Comparison of ENCODE assay signal across 1 cellular context in the genomic region with DNA sequence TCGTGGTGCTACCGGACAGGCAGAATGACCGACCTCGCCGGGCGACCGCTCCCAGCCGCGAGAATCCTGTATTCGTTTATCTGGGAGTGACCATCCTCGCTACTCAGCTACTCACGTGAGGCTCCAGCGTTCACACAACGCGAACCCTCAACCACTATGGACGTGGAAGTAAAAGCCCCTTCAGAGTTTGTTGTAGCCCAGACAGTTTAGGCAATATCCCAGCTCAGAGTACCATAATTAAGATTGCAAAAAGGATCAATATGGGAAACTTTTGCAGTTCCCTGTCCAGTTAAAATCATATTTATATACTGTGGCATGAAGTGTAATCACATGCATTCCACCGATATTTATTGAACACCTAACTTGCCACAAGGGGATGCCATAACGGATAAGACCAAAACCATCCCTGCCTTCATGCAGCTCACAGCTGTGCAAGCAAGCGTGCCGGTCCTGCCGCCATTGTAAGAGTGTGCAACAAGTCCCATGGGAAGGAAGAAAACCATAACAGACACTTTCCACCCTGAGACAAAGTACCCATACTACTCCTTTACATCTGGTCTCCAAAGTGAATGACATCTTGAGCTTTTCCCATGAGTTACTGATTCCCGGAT.
TF ChIP-seq lines count a peak whose summit lies in the region.

No MANE protein-coding gene starts in this region.

TF ChIP-seq in HCT116, 20 proteins besides CTCF, POLR2A, EP300 and RAD21:
- TF ChIP-seq, protein P1, sequence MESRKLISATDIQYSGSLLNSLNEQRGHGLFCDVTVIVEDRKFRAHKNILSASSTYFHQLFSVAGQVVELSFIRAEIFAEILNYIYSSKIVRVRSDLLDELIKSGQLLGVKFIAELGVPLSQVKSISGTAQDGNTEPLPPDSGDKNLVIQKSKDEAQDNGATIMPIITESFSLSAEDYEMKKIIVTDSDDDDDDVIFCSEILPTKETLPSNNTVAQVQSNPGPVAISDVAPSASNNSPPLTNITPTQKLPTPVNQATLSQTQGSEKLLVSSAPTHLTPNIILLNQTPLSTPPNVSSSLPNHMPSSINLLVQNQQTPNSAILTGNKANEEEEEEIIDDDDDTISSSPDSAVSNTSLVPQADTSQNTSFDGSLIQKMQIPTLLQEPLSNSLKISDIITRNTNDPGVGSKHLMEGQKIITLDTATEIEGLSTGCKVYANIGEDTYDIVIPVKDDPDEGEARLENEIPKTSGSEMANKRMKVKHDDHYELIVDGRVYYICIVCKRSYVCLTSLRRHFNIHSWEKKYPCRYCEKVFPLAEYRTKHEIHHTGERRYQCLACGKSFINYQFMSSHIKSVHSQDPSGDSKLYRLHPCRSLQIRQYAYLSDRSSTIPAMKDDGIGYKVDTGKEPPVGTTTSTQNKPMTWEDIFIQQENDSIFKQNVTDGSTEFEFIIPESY (IDR thresholded peaks at IDR 0.05; ENCODE audit: extremely low read depth, insufficient replicate concordance, low read length) = no peak
- TF ChIP-seq POLR2AphosphoS5 (IDR thresholded peaks at IDR 0.05; ENCODE audit: low read depth, low read length) = no peak
- TF ChIP-seq SIN3A (IDR thresholded peaks at IDR 0.05; ENCODE audit: low read depth) = no peak
- TF ChIP-seq EGR1 (IDR thresholded peaks at IDR 0.05; ENCODE audit: low read depth) = no peak
- no peak for TF ChIP-seq FOSL1 (IDR thresholded peaks at IDR 0.05; ENCODE audit: low read depth)
- no peak for TF ChIP-seq ELF1 (IDR thresholded peaks at IDR 0.05; ENCODE audit: borderline replicate concordance, low read depth)
- no peak for TF ChIP-seq EZH2 (IDR thresholded peaks at IDR 0.05)
- no peak for TF ChIP-seq JUND (IDR thresholded peaks at IDR 0.05)
- TF ChIP-seq, protein P2, sequence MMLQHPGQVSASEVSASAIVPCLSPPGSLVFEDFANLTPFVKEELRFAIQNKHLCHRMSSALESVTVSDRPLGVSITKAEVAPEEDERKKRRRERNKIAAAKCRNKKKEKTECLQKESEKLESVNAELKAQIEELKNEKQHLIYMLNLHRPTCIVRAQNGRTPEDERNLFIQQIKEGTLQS (IDR thresholded peaks at IDR 0.05) = no peak
- TF ChIP-seq YY1 (IDR thresholded peaks at IDR 0.05; ENCODE audit: extremely low read depth, insufficient replicate concordance, low read depth, low read length) = no peak
- no peak for TF ChIP-seq ZFX (IDR thresholded peaks at IDR 0.05)
- TF ChIP-seq SRF (IDR thresholded peaks at IDR 0.05; ENCODE audit: low read depth) = no peak
- no peak for TF ChIP-seq CEBPB (IDR thresholded peaks at IDR 0.05; ENCODE audit: low read depth)
- TF ChIP-seq, protein P3, sequence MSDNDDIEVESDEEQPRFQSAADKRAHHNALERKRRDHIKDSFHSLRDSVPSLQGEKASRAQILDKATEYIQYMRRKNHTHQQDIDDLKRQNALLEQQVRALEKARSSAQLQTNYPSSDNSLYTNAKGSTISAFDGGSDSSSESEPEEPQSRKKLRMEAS (IDR thresholded peaks at IDR 0.05) = no peak
- TF ChIP-seq ZNF274 (IDR thresholded peaks at IDR 0.05; ENCODE audit: low read depth, low read length) = no peak
- TF ChIP-seq TCF7L2 (IDR thresholded peaks at IDR 0.05; ENCODE audit: borderline replicate concordance, extremely low read depth, insufficient read depth, insufficient read length) = no peak
- no peak for TF ChIP-seq SP1 (IDR thresholded peaks at IDR 0.05; ENCODE audit: low read depth)
- TF ChIP-seq, protein P4, sequence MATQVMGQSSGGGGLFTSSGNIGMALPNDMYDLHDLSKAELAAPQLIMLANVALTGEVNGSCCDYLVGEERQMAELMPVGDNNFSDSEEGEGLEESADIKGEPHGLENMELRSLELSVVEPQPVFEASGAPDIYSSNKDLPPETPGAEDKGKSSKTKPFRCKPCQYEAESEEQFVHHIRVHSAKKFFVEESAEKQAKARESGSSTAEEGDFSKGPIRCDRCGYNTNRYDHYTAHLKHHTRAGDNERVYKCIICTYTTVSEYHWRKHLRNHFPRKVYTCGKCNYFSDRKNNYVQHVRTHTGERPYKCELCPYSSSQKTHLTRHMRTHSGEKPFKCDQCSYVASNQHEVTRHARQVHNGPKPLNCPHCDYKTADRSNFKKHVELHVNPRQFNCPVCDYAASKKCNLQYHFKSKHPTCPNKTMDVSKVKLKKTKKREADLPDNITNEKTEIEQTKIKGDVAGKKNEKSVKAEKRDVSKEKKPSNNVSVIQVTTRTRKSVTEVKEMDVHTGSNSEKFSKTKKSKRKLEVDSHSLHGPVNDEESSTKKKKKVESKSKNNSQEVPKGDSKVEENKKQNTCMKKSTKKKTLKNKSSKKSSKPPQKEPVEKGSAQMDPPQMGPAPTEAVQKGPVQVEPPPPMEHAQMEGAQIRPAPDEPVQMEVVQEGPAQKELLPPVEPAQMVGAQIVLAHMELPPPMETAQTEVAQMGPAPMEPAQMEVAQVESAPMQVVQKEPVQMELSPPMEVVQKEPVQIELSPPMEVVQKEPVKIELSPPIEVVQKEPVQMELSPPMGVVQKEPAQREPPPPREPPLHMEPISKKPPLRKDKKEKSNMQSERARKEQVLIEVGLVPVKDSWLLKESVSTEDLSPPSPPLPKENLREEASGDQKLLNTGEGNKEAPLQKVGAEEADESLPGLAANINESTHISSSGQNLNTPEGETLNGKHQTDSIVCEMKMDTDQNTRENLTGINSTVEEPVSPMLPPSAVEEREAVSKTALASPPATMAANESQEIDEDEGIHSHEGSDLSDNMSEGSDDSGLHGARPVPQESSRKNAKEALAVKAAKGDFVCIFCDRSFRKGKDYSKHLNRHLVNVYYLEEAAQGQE (IDR thresholded peaks at IDR 0.05; ENCODE audit: low read depth) = no peak
